24 cellular contexts compared by ENCODE assay signal in the genomic region with DNA sequence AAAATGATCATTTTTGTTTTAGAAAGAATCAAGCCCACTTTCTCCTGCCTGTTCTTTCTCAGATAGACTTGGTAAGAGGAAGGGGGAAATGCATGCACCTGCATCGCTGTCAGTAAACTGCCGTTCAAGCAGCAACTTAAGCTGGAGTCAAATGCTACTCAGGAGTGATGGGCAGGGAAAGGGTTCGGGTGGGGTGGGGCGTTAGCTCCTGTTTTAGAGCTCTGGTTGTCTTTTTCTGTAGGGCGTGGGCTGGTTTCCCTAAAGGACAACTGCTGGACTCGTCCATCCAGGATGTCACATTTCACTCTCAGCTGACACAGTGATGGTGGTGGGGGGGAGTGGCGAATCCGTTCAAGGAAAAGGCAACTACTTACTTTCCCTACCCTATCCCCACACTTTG.
"Had no signal": no experiment of that assay in that cellular context is flagged by ENCODE, and none has a peak within 500 bp of the region (broad histone marks: within the 10 kb centered on the region; RNA-seq: fewer than 3 reads in every experiment).

No MANE protein-coding gene starts in this region.

- ATAC-seq: HepG2 had no signal

- H3K4me3 ChIP-seq: MG63, SJSA1 had no signal

- H3K27ac ChIP-seq: SJSA1 had no signal

- H3K4me1 ChIP-seq: SJSA1 had no signal

- H3K36me3 ChIP-seq: MG63, SJSA1 had no signal

- H3K27me3 ChIP-seq: MG63, SJSA1 had no signal

- H3K9me3 ChIP-seq: MG63, SJSA1, SK-N-SH had no signal

- DNase-seq: IMR-90, Karpas-422, KG1, MG63, NCI-H1092, NCI-H1105 treated with DMSO at 0.1 percent for 48 hours, NCI-H1417 treated with DMSO at 0.1 percent for 48 hours, NCI-H146, NCI-H1694 treated with DMSO at 0.1 percent for 48 hours, NCI-H1930, NCI-H2081, NCI-H2107, NCI-H226, NCI-H446, NCI-H510A, NCI-H524 treated with DMSO at 0.1 percent for 48 hours, NCI-H69, NCI-H774, Right ventricle myocardium superior, RPMI8226, SIG-M5 had no signal
